In genomic region chr11:60970369-60970774, GRCh38 we compare ENCODE assay signal across 8 cellular contexts. TPM values are rescaled to one million over a fixed set of nuclear protein-coding genes. Genes with fewer than 3 reads are reported as not detected.
DNase-seq lines count a peak whose midpoint lies in the region; ATAC-seq, FAIRE-seq and TF ChIP-seq lines count a peak whose summit lies in the region.

No MANE protein-coding gene starts in this region.

- peaks cover 0 to 4% (median 0%) of the 10 kb centered on the region in 11 donors for H3K9me3 Mint-ChIP-seq in naive thymus-derived CD4-positive, alpha-beta T cell

- H3K4me3 ChIP-seq in naive thymus-derived CD4-positive, alpha-beta T cell (ENCODE audit: low read length): peak overlapping the region; percentile 83
- no peak overlapping the region for H3K4me3 ChIP-seq in stomach

- CTCF ChIA-PET in naive thymus-derived CD4-positive, alpha-beta T cell (lab: Charles Lee): interaction anchor here (0.9 to 3.6 kb wide), 19 partner anchors 16 to 162 kb away, joined by 3 to 20 read pairs (median 4); no protein-coding TSS in a partner anchor

- H3K4me3 Mint-ChIP-seq in naive thymus-derived CD4-positive, alpha-beta T cell: peak overlapping the region; percentile 92 to 98 (median 96)

- peaks cover 0 to 11% (median 0%) of the 10 kb centered on the region in 5 donors for H3K27me3 Mint-ChIP-seq in naive thymus-derived CD4-positive, alpha-beta T cell

- H3K36me3 Mint-ChIP-seq in naive thymus-derived CD4-positive, alpha-beta T cell: peaks cover 0 to 30% (median 14%) of the 10 kb centered on the region in 5 donors

- no peaks in the 10 kb centered on the region for H3K27me3 ChIP-seq in naive thymus-derived CD4-positive, alpha-beta T cell (ENCODE audit: control insufficient read depth in 2 of 2, insufficient read depth in 2 of 2, low read length in 2 of 2)
- H3K27me3 ChIP-seq in stomach: no peaks in the 10 kb centered on the region

- TF ChIP-seq POLR2A in stomach (IDR thresholded peaks at IDR 0.05): no peak

- intact Hi-C loops in naive thymus-derived CD4-positive, alpha-beta T cell (cut with micrococcal nuclease): loop anchor here (1.0 to 2.0 kb wide), 11 partner anchors 16 to 217 kb away; partner anchors contain the start of gene CD5 (in 2 of the 2)
- intact Hi-C loops in stomach (cut with DNase I; ENCODE audit: low total_unique reads): no loop called here

- FAIRE-seq in frontal cortex (lab: Jason Lieb, UNC): no peak

- peaks cover 13 to 17% of the 10 kb centered on the region in 2 donors for H3K4me1 ChIP-seq in naive thymus-derived CD4-positive, alpha-beta T cell (ENCODE audit: control insufficient read depth in 2 of 2, insufficient read depth in 2 of 2, low read length in 2 of 2)
- peaks cover 0 to 18% (median 3%) of the 10 kb centered on the region in 4 donors for H3K4me1 ChIP-seq in stomach

- POLR2A ChIA-PET in naive thymus-derived CD4-positive, alpha-beta T cell (lab: Charles Lee): interaction anchor here (1.0 to 3.6 kb wide), 9 partner anchors 17 to 159 kb away, joined by 3 to 23 read pairs (median 5); partner anchors contain the start of genes CD5 and SLC15A3

- H3K27ac Mint-ChIP-seq in naive thymus-derived CD4-positive, alpha-beta T cell: peak overlapping the region; percentile 39 to 99 (median 95)

- peak in 5 of 7 experiments; percentile 85 to 93 (median 88) for TF ChIP-seq CTCF in stomach (IDR thresholded peaks at IDR 0.05)

- DNase-seq in NCI-H82 (lab: John Stamatoyannopoulos, UW) (peak; percentile 44), NCI-H82 treated with DMSO at 0.1 percent for 48 hours (lab: John Stamatoyannopoulos, UW; ENCODE audit: unreplicated experiment) (no peak), NCI-H146 (lab: John Stamatoyannopoulos, UW) (peak; percentile 63), stomach (peak; percentile 79), frontal cortex (ENCODE audit: low spot score in 2 of 2) (no peak)
- DNase-seq in activated CD4-positive, alpha-beta T cell treated with anti-CD3 and anti-CD28 coated beads, Interleukin-2, amount 50 U/mL, for 48 hours: peak; percentile 87 to 89
- peak; percentile 75 for DNase-seq in effector CD8-positive, alpha-beta T cell (lab: John Stamatoyannopoulos, UW)
- DNase-seq in naive thymus-derived CD4-positive, alpha-beta T cell: peak; percentile 66 to 85 (median 80)

- H3K27ac ChIP-seq in naive thymus-derived CD4-positive, alpha-beta T cell (ENCODE audit: low read depth, low read length): peak overlapping the region; percentile 96
- H3K27ac ChIP-seq in stomach: no peak overlapping the region

- no peak for TF ChIP-seq EP300 in stomach (IDR thresholded peaks at IDR 0.05)

- 11 to 20% (median 14%) methylated on average over 9 of the region's 9 CpGs for WGBS in stomach, 5 donors

- peaks cover 14 to 29% (median 20%) of the 10 kb centered on the region in 7 donors for H3K4me1 Mint-ChIP-seq in naive thymus-derived CD4-positive, alpha-beta T cell

- ATAC-seq in naive thymus-derived CD4-positive, alpha-beta T cell: peak; percentile 83

- no peaks in the 10 kb centered on the region for H3K9me3 ChIP-seq in naive thymus-derived CD4-positive, alpha-beta T cell (ENCODE audit: control insufficient read depth in 2 of 3, low read length in 3 of 3)
- H3K9me3 ChIP-seq in stomach: no peaks in the 10 kb centered on the region

- peaks cover 0 to 18% (median 0%) of the 10 kb centered on the region in 3 experiments for H3K36me3 ChIP-seq in naive thymus-derived CD4-positive, alpha-beta T cell (ENCODE audit: control insufficient read depth in 2 of 3, insufficient read depth in 3 of 3, low read length in 3 of 3)
- no peaks in the 10 kb centered on the region for H3K36me3 ChIP-seq in stomach

RNA-seq across cellular contexts. Expression of gene CD6, which starts 1.1 kb away (rescaled TPM):
- total RNA-seq in naive thymus-derived CD4-positive, alpha-beta T cell: 100 to 1,000 TPM; 361 to 653 (median 430) TPM
- 100 to 1,000 TPM; 195 to 303 TPM for polyA plus RNA-seq in naive thymus-derived CD4-positive, alpha-beta T cell
- total RNA-seq in stomach (1 to 10 TPM in 3 of 5 donors, not detected in 2; 1.6 to 2.8 (median 2.3) TPM), frontal cortex (0.82 TPM)
- polyA plus RNA-seq in stomach: 1 to 10 TPM; 1.1 to 1.2 (median 1.1) TPM

RNA-seq across cellular contexts. Expression of gene SLC15A3, which starts 18.4 kb away (rescaled TPM):
- 100 to 1,000 TPM in 1 of 5 experiments, 10 to 100 TPM in 3, 1 to 10 TPM in 1; 2.9 to 101 (median 10.8) TPM for total RNA-seq in naive thymus-derived CD4-positive, alpha-beta T cell
- 1 to 10 TPM in 1 of 2 donors, under 1 TPM in 1; 0.85 to 2.6 TPM for polyA plus RNA-seq in naive thymus-derived CD4-positive, alpha-beta T cell
- 10 to 100 TPM in 3 of 5 donors, 1 to 10 TPM in 2; 7.9 to 29.5 (median 13.4) TPM for total RNA-seq in stomach
- 10 to 100 TPM; 25.8 to 33.6 (median 32.2) TPM for polyA plus RNA-seq in stomach
- 3.3 TPM for total RNA-seq in frontal cortex

RNA-seq across cellular contexts. Expression of gene TMEM132A, which starts 46.1 kb away (rescaled TPM):
- total RNA-seq in naive thymus-derived CD4-positive, alpha-beta T cell: under 1 TPM in 2 of 5 experiments, not detected in 3; 0.57 to 0.58 TPM
- polyA plus RNA-seq in naive thymus-derived CD4-positive, alpha-beta T cell: not detected
- total RNA-seq in stomach (100 to 1,000 TPM in 1 of 5 donors, 10 to 100 TPM in 3, 1 to 10 TPM in 1; 8.4 to 142 (median 29.2) TPM), frontal cortex (131 TPM)
- 10 to 100 TPM in 2 of 3 donors, 1 to 10 TPM in 1; 8.4 to 62.9 (median 25.2) TPM for polyA plus RNA-seq in stomach

RNA-seq across cellular contexts. Expression of gene TMEM109, which starts 56.4 kb away (rescaled TPM):
- 10 to 100 TPM; 49.8 to 99.8 (median 56.9) TPM for total RNA-seq in naive thymus-derived CD4-positive, alpha-beta T cell
- 100 to 1,000 TPM; 208 to 287 TPM for polyA plus RNA-seq in naive thymus-derived CD4-positive, alpha-beta T cell
- total RNA-seq in stomach (10 to 100 TPM; 27.4 to 97.0 (median 80.8) TPM), frontal cortex (9.4 TPM)
- polyA plus RNA-seq in stomach: 100 to 1,000 TPM in 1 of 3 donors, 10 to 100 TPM in 2; 31.2 to 122 (median 50.1) TPM

Comparison
In these comparisons a context has a peak if more than half of its experiments do, and no peak if none do; other contexts are left out.
1. DNase-seq: peak in NCI-H82 (single experiment), NCI-H146 (single experiment), activated CD4-positive, alpha-beta T cell treated with anti-CD3 and anti-CD28 coated beads, Interleukin-2, amount 50 U/mL, for 48 hours (2 of 2), effector CD8-positive, alpha-beta T cell (single experiment), naive thymus-derived CD4-positive, alpha-beta T cell (9 of 9) and stomach (single experiment); none in NCI-H82 treated with DMSO at 0.1 percent for 48 hours (single experiment) and frontal cortex (0 of 2).
2. RNA of gene CD6, which starts 1.1 kb away (total RNA-seq): 361 to 653 TPM in naive thymus-derived CD4-positive, alpha-beta T cell; 1.6 to 2.8 TPM in stomach and 0.82 TPM in frontal cortex (single experiment); every median in the first group is over 10 times any median in the second.
3. RNA of gene TMEM132A, which starts 46.1 kb away (total RNA-seq): 131 TPM in frontal cortex (single experiment) and 8.4 to 142 TPM in stomach; 0.57 to 0.58 TPM in naive thymus-derived CD4-positive, alpha-beta T cell; every median in the first group is over 4 times any median in the second.